8 cellular contexts compared by ENCODE assay signal in genomic region chr9:62803099-62803498, GRCh38.
A peak's percentile ranks its signal among the peaks of the same experiment; 100 is the strongest.
DNase-seq lines count a peak whose midpoint lies in the region; ATAC-seq, FAIRE-seq and TF ChIP-seq lines count a peak whose summit lies in the region.
"Not testable (repeated sequence)": the region's sequence is repeated elsewhere in the genome, so short reads cannot be mapped to it uniquely, and the experiment has no call there.

No MANE protein-coding gene starts in this region.

- peak overlapping the region; percentile 41 for H3K27ac Mint-ChIP-seq in T-helper 1 cell treated with Interleukin-12 subunit alpha and Interleukin-12 subunit beta and Interleukin-4 antibody, amounts not matched to agents 30 μg/mL and 1 μg/mL, for 36 hours
- not testable (repeated sequence) for H3K27ac Mint-ChIP-seq in activated naive CD8-positive, alpha-beta T cell

- TF ChIP-seq RAD21 in A549 (conservative IDR thresholded peaks at IDR 0.05 in 1 of 2, IDR thresholded peaks at IDR 0.05 in 1 of 2); HepG2 (CRISPR knock-in tag; IDR thresholded peaks at IDR 0.05): not testable (repeated sequence)

- in situ Hi-C loops in HepG2 (cut with HindIII; ENCODE audit: extremely low pct_ligation_motif_present, low pct_unique_long_range_greater_than_20kb): not testable (repeated sequence)

- 82% methylated on average over 2 of the region's 2 CpGs for WGBS in A549 (ENCODE audit: missing lambda C conversion rate)
- WGBS in HepG2 (ENCODE audit: low lambda C conversion rate): 27% methylated on average over 2 of the region's 2 CpGs
- 55 to 61% (median 58%) methylated on average over 2 of the region's 2 CpGs for WGBS in psoas muscle, 3 donors

- peak overlapping the region; percentile 76 for H3K4me3 Mint-ChIP-seq in T-helper 1 cell treated with Interleukin-12 subunit alpha and Interleukin-12 subunit beta and Interleukin-4 antibody, amounts not matched to agents 30 μg/mL and 1 μg/mL, for 36 hours
- H3K4me3 Mint-ChIP-seq in activated naive CD8-positive, alpha-beta T cell: peak overlapping the region; percentile 81

- H2AFZ ChIP-seq in HepG2 (ENCODE audit: low read length): peak overlapping the region; percentile 2

- not testable (repeated sequence) for FAIRE-seq in A549 (lab: Jason Lieb, UNC); HepG2 (lab: Jason Lieb, UNC)

- BruUV-seq in HepG2 (replicated peaks; lab: Mats Ljungman, UMichigan): TSS peak; percentile 70

- peak overlapping the region; percentile 44; the same call in 2 of the 3 replicates for H3K4me3 ChIP-seq in A549
- peak overlapping the region; percentile 40 for H3K4me3 ChIP-seq in GM06990 (replicated peaks; ENCODE audit: low read depth, low read length)
- peak overlapping the region; percentile 18 for H3K4me3 ChIP-seq in endocrine pancreas (ENCODE audit: control insufficient read depth, insufficient read depth, low read length)
- H3K4me3 ChIP-seq in HepG2 (replicated peaks in 1 of 3; ENCODE audit: insufficient read depth in 1 of 3, low read depth in 2 of 3, low read length in 3 of 3): peak overlapping the region; percentile 2 to 84 (median 75); a peak in 3 of 6 replicates
- peak overlapping the region; percentile 63 for H3K4me3 ChIP-seq in psoas muscle

- not testable (repeated sequence) for H3K27me3 ChIP-seq in GM06990 (replicated peaks; ENCODE audit: control insufficient read depth, insufficient read depth, low read length); endocrine pancreas (ENCODE audit: control insufficient read depth, insufficient read depth, low read length); HepG2 (ENCODE audit: control insufficient read depth in 1 of 2, insufficient read depth in 2 of 2, low read length in 2 of 2)
- peaks cover 4 to 72% (median 35%) of the 10 kb centered on the region in 3 donors for H3K27me3 ChIP-seq in psoas muscle (ENCODE audit: insufficient read depth in 3 of 3, low read length in 2 of 3)

- not testable (repeated sequence) for ATAC-seq in A549, HepG2, psoas muscle

- H3K27me3 Mint-ChIP-seq in T-helper 1 cell treated with Interleukin-12 subunit alpha and Interleukin-12 subunit beta and Interleukin-4 antibody, amounts not matched to agents 30 μg/mL and 1 μg/mL, for 36 hours (ENCODE audit: low read depth): peaks cover 58% of the 10 kb centered on the region
- peaks cover 42% of the 10 kb centered on the region for H3K27me3 Mint-ChIP-seq in activated naive CD8-positive, alpha-beta T cell

- H3K4me2 ChIP-seq in A549 (peak overlapping the region; percentile 78; the same call in 2 of the 3 replicates), HepG2 (ENCODE audit: low read depth, low read length) (peak overlapping the region; percentile 54)

- H4K20me1 ChIP-seq in HepG2 (ENCODE audit: insufficient read depth, low read length): not testable (repeated sequence)

- TF ChIP-seq EP300 in A549 (IDR thresholded peaks at IDR 0.05); HepG2 (IDR thresholded peaks at IDR 0.05; ENCODE audit: low read depth in 2 of 2, low read length in 2 of 2); HepG2 (CRISPR knock-in tag; IDR thresholded peaks at IDR 0.05; ENCODE audit: borderline replicate concordance): not testable (repeated sequence)

- peaks cover 15% of the 10 kb centered on the region for H3K36me3 Mint-ChIP-seq in T-helper 1 cell treated with Interleukin-12 subunit alpha and Interleukin-12 subunit beta and Interleukin-4 antibody, amounts not matched to agents 30 μg/mL and 1 μg/mL, for 36 hours (ENCODE audit: low read depth)
- H3K36me3 Mint-ChIP-seq in activated naive CD8-positive, alpha-beta T cell: not testable (repeated sequence)

- POLR2A ChIA-PET in A549 (lab: Yijun Ruan, JAX) (interaction anchor here (1.2 kb wide), 1 partner anchor 1014 kb away, joined by 4 read pairs; no protein-coding TSS in a partner anchor), HepG2 (lab: Yijun Ruan, JAX) (interaction anchor here (1.3 kb wide), 1 partner anchor 1014 kb away, joined by 6 read pairs; no protein-coding TSS in a partner anchor)

- H3K79me2 ChIP-seq in HepG2 (ENCODE audit: insufficient read depth, low read length): not testable (repeated sequence)

- not testable (repeated sequence) for DNase-seq in A549 (ENCODE audit: low read depth in 1 of 2, low spot score in 1 of 2); GM06990 (ENCODE audit: extremely low read depth, insufficient read length); HepG2 (ENCODE audit: low spot score); psoas muscle
- DNase-seq in LoVo (ENCODE audit: low spot score): peak; percentile 27

- H3K9ac ChIP-seq in endocrine pancreas (ENCODE audit: control insufficient read depth, insufficient read depth, low read length); HepG2 (ENCODE audit: insufficient read depth, low read depth, low read length): not testable (repeated sequence)

- not testable (repeated sequence) for H3K9me3 ChIP-seq in A549; endocrine pancreas (ENCODE audit: control insufficient read depth, low read length); HepG2 (ENCODE audit: low read length); psoas muscle

- CTCF ChIA-PET in A549 (lab: Yijun Ruan, JAX); HepG2 (lab: Yijun Ruan, JAX; ENCODE audit: low intra/inter-chr PET ratio, low total read pairs): not testable (repeated sequence)

- not testable (repeated sequence) for H3K9me3 Mint-ChIP-seq in T-helper 1 cell treated with Interleukin-12 subunit alpha and Interleukin-12 subunit beta and Interleukin-4 antibody, amounts not matched to agents 30 μg/mL and 1 μg/mL, for 36 hours; activated naive CD8-positive, alpha-beta T cell (ENCODE audit: low read depth)

- H3K4me1 Mint-ChIP-seq in T-helper 1 cell treated with Interleukin-12 subunit alpha and Interleukin-12 subunit beta and Interleukin-4 antibody, amounts not matched to agents 30 μg/mL and 1 μg/mL, for 36 hours (ENCODE audit: low read depth): peaks cover 29% of the 10 kb centered on the region
- peaks cover 35% of the 10 kb centered on the region for H3K4me1 Mint-ChIP-seq in activated naive CD8-positive, alpha-beta T cell (ENCODE audit: low read depth)

- H3K36me3 ChIP-seq in GM06990 (ENCODE audit: control insufficient read depth, insufficient read depth, low read length); endocrine pancreas (ENCODE audit: control insufficient read depth, insufficient read depth, low read length); HepG2 (replicated peaks in 1 of 2; ENCODE audit: control insufficient read depth in 1 of 2, insufficient read depth in 2 of 2, low read length in 2 of 2); psoas muscle (ENCODE audit: insufficient read depth in 1 of 2, low read depth in 1 of 2): not testable (repeated sequence)

- H3K4me1 ChIP-seq in A549; endocrine pancreas (ENCODE audit: control insufficient read depth, insufficient read depth, low read length); psoas muscle: not testable (repeated sequence)
- peaks cover 10% of the 10 kb centered on the region; the same call in 1 of the 2 replicates for H3K4me1 ChIP-seq in HepG2 (ENCODE audit: insufficient read depth, low read length)

- not testable (repeated sequence) for TF ChIP-seq CTCF in A549 (IDR thresholded peaks at IDR 0.05); GM06990 (IDR thresholded peaks at IDR 0.05; ENCODE audit: insufficient read depth, low read length, poor library complexity, severe bottlenecking); HepG2 (CRISPR knock-in tag; IDR thresholded peaks at IDR 0.05); psoas muscle (IDR thresholded peaks at IDR 0.05)

- H3K27ac ChIP-seq in A549; HepG2 (ENCODE audit: extremely low read length, insufficient read depth, low read length); psoas muscle: not testable (repeated sequence)

- intact Hi-C loops in HepG2 (cut with micrococcal nuclease; ENCODE audit: unreplicated experiment); psoas muscle (cut with DNase I): not testable (repeated sequence)

- not testable (repeated sequence) for TF ChIP-seq POLR2A in A549 (IDR thresholded peaks at IDR 0.05; ENCODE audit: low read length); HepG2 (IDR thresholded peaks at IDR 0.05; ENCODE audit: insufficient read depth in 1 of 2, low read depth in 2 of 2, low read length in 2 of 2)

TF ChIP-seq in HepG2, 621 proteins besides CTCF, POLR2A, EP300 and RAD21:
- TF ChIP-seq ARNT (IDR thresholded peaks at IDR 0.05) (0 out of 2 replicates have a peak, but pooled peaks have one; percentile 14), NBN (conservative IDR thresholded peaks at IDR 0.05) (0 out of 2 replicates have a peak, but pooled peaks have one; percentile 47), FOXP1 (IDR thresholded peaks at IDR 0.05) (0 out of 2 replicates have a peak, but pooled peaks have one; percentile 34)
- TF ChIP-seq FOXP1 (CRISPR knock-in tag; IDR thresholded peaks at IDR 0.05): not testable (repeated sequence)
TF ChIP-seq in HepG2: peak in this region for 3; not testable (repeated sequence) for 618.

Comparison
In these comparisons a context has a peak if more than half of its experiments do, and no peak if none do; other contexts are left out.
1. H3K4me3 ChIP-seq: peak in every context shown above with its lines; median percentile 75 in HepG2; 63 in psoas muscle; 44 in A549; 40 in GM06990; 18 in endocrine pancreas.